In the genomic region with DNA sequence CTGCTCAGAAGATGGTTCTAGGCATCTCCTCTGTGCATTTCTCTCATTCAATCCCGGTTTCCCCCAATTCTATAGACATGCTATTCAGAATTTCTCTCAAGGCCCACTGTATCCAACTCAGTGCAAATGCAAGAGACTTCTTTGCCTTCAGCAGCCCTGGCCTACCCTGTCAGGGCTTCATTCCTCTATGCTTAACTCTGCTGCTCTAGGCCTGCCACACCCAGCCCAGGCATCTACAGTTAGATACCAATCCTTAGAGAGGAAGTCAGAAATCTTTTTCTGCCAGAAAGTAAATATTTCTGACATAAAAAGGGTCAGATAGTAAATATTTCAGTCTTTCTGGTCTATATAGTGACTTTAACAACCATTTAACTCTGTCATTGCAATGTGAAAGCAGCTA, we compare ENCODE assay signal across 27 cellular contexts.
A peak's percentile ranks its signal among the peaks of the same experiment; 100 is the strongest.
DNase-seq lines count a peak whose midpoint lies in the region; ATAC-seq and TF ChIP-seq lines count a peak whose summit lies in the region.
"Had no signal": no experiment of that assay in that cellular context is flagged by ENCODE, and none has a peak within 500 bp of the region (broad histone marks: within the 10 kb centered on the region; RNA-seq: fewer than 3 reads in every experiment).

No MANE protein-coding gene starts in this region.

- H3K36me3 ChIP-seq in adipocyte (ENCODE audit: control insufficient read depth, insufficient read depth, low read length, severe bottlenecking) (no peaks in the 10 kb centered on the region), left lung (no peaks in the 10 kb centered on the region), transverse colon (no peaks in the 10 kb centered on the region), gastroesophageal sphincter (no peaks in the 10 kb centered on the region)
- H3K36me3 ChIP-seq: ascending aorta; BLaER1 treated with 17β-estradiol and CSF1 and Interleukin-3, amounts not matched to agents 10 nM and 100 nM; cardiac muscle cell had no signal

- TF ChIP-seq POLR2A in transverse colon (IDR thresholded peaks at IDR 0.05), result no peak
- no peak for TF ChIP-seq POLR2A in gastroesophageal sphincter (IDR thresholded peaks at IDR 0.05)

- no peaks in the 10 kb centered on the region for H3K36me3 Mint-ChIP-seq in activated T-cell treated with anti-CD3 and anti-CD28 coated beads, Interleukin-2, amount 50 U/mL, for 24 hours (ENCODE audit: low read depth)
- H3K36me3 Mint-ChIP-seq: activated naive CD8-positive, alpha-beta T cell treated with anti-CD3 and anti-CD28 coated beads for 36 hours had no signal

- peak; percentile 14 for DNase-seq in EH (ENCODE audit: low read depth)
- peak; percentile 37 for DNase-seq in adipocyte (ENCODE audit: low read depth)
- DNase-seq in left lung, result no peak
- peak; percentile 58 for DNase-seq in transverse colon
- DNase-seq in activated T-cell treated with anti-CD3 and anti-CD28 coated beads, Interleukin-2, amount 50 U/mL, for 24 hours, result no peak
- DNase-seq: activated CD8-positive, alpha-beta T cell treated with anti-CD3 and anti-CD28 coated beads, Interleukin-2, amount 10 ng/mL, durations not matched to agents 7 days and 5 days; activated naive CD8-positive, alpha-beta T cell treated with anti-CD3 and anti-CD28 coated beads for 36 hours; cortex of kidney; DMS79; endodermal cell; GF-D8; NCI-H1436; NCI-H2107; NCI-H446; NCI-H774; nephron progenitor cell; SK-N-SH; stimulated activated naive CD4-positive, alpha-beta T cell treated with Interleukin-2 at 50 U/mL for 16 hours; testis had no signal

- 41% methylated on average over 1 of the region's 1 CpG; no CpG with 5 or more reads in 1 of the 2 donors for WGBS in transverse colon (ENCODE audit: low coverage in 1 of 2), 2 donors
- 64 to 100% methylated on average over 1 of the region's 1 CpG for WGBS in gastroesophageal sphincter (ENCODE audit: low coverage in 1 of 2), 2 donors

- no peaks in the 10 kb centered on the region for H3K9me3 ChIP-seq in adipocyte (ENCODE audit: control insufficient read depth, low read length)
- peaks cover 0 to 4% of the 10 kb centered on the region in 2 donors for H3K9me3 ChIP-seq in left lung
- H3K9me3 ChIP-seq in transverse colon, result no peaks in the 10 kb centered on the region
- no peaks in the 10 kb centered on the region for H3K9me3 ChIP-seq in gastroesophageal sphincter
- H3K9me3 ChIP-seq: ascending aorta; BLaER1 treated with 17β-estradiol and CSF1 and Interleukin-3, amounts not matched to agents 10 nM and 100 nM; SK-N-SH; testis had no signal

- no peak for TF ChIP-seq CTCF in left lung (IDR thresholded peaks at IDR 0.05)
- TF ChIP-seq CTCF in transverse colon (IDR thresholded peaks at IDR 0.05), result no peak
- no peak for TF ChIP-seq CTCF in gastroesophageal sphincter (IDR thresholded peaks at IDR 0.05)

- in situ Hi-C loops in transverse colon (cut with MboI; ENCODE audit: low pct_ligation_motif_present in 1 of 4, low pct_unique_long_range_greater_than_20kb in 1 of 4, low sequenced_read_pairs in 3 of 4), result no loop called here

- no peak overlapping the region for H3K27ac Mint-ChIP-seq in activated T-cell treated with anti-CD3 and anti-CD28 coated beads, Interleukin-2, amount 50 U/mL, for 24 hours
- H3K27ac Mint-ChIP-seq: activated CD8-positive, alpha-beta T cell treated with anti-CD3 and anti-CD28 coated beads, Interleukin-2, amount 10 ng/mL, durations not matched to agents 7 days and 5 days; activated naive CD8-positive, alpha-beta T cell treated with anti-CD3 and anti-CD28 coated beads for 36 hours; endodermal cell; nephron progenitor cell had no signal

- TF ChIP-seq EP300 in transverse colon (IDR thresholded peaks at IDR 0.05; ENCODE audit: low read depth) (no peak), gastroesophageal sphincter (IDR thresholded peaks at IDR 0.05) (no peak)

- H3K4me3 Mint-ChIP-seq in activated T-cell treated with anti-CD3 and anti-CD28 coated beads, Interleukin-2, amount 50 U/mL, for 24 hours, result no peak overlapping the region
- H3K4me3 Mint-ChIP-seq: activated CD8-positive, alpha-beta T cell treated with anti-CD3 and anti-CD28 coated beads, Interleukin-2, amount 10 ng/mL, durations not matched to agents 7 days and 5 days; activated naive CD8-positive, alpha-beta T cell treated with anti-CD3 and anti-CD28 coated beads for 36 hours; endodermal cell; nephron progenitor cell had no signal

- peaks cover 4% of the 10 kb centered on the region for H3K9me3 Mint-ChIP-seq in activated T-cell treated with anti-CD3 and anti-CD28 coated beads, Interleukin-2, amount 50 U/mL, for 24 hours
- H3K9me3 Mint-ChIP-seq: activated naive CD8-positive, alpha-beta T cell treated with anti-CD3 and anti-CD28 coated beads for 36 hours; endodermal cell; nephron progenitor cell had no signal

- peak; percentile 92 for ATAC-seq in left lung
- ATAC-seq in GM18873 (IDR thresholded peaks at IDR 0.05; ENCODE audit: low FRiP score, unreplicated experiment), result no peak
- ATAC-seq in gastroesophageal sphincter, result no peak
- no peak for ATAC-seq in HG02981 (IDR thresholded peaks at IDR 0.05; ENCODE audit: unreplicated experiment)
- ATAC-seq: activated CD8-positive, alpha-beta T cell treated with anti-CD3 and anti-CD28 coated beads, Interleukin-2, amount 10 ng/mL, durations not matched to agents 7 days and 5 days; HCT116 had no signal

- H3K4me1 Mint-ChIP-seq in activated T-cell treated with anti-CD3 and anti-CD28 coated beads, Interleukin-2, amount 50 U/mL, for 24 hours (ENCODE audit: low read depth), result no peaks in the 10 kb centered on the region
- H3K4me1 Mint-ChIP-seq: activated naive CD8-positive, alpha-beta T cell treated with anti-CD3 and anti-CD28 coated beads for 36 hours had no signal

- no peak overlapping the region for H3K9ac ChIP-seq in adipocyte (ENCODE audit: low read length)
- H3K9ac ChIP-seq: BLaER1 treated with 17β-estradiol and CSF1 and Interleukin-3, amounts not matched to agents 10 nM and 100 nM; KMS-11; SK-N-SH had no signal

- intact Hi-C loops in left lung (cut with DNase I), result no loop called here
- intact Hi-C loops in transverse colon (cut with DNase I; ENCODE audit: low total_unique reads), result no loop called here

- H3K27me3 ChIP-seq in adipocyte (replicated peaks; ENCODE audit: control insufficient read depth, insufficient read depth, low read length), result no peaks in the 10 kb centered on the region
- no peaks in the 10 kb centered on the region for H3K27me3 ChIP-seq in left lung
- H3K27me3 ChIP-seq in transverse colon, result no peaks in the 10 kb centered on the region
- H3K27me3 ChIP-seq in gastroesophageal sphincter, result no peaks in the 10 kb centered on the region
- H3K27me3 ChIP-seq: ascending aorta; BLaER1 treated with 17β-estradiol and CSF1 and Interleukin-3, amounts not matched to agents 10 nM and 100 nM; cardiac muscle cell; testis had no signal

- no peaks in the 10 kb centered on the region for H3K27me3 Mint-ChIP-seq in activated T-cell treated with anti-CD3 and anti-CD28 coated beads, Interleukin-2, amount 50 U/mL, for 24 hours
- H3K27me3 Mint-ChIP-seq: activated naive CD8-positive, alpha-beta T cell treated with anti-CD3 and anti-CD28 coated beads for 36 hours had no signal

- no peaks in the 10 kb centered on the region for H3K4me1 ChIP-seq in adipocyte (ENCODE audit: control insufficient read depth, insufficient read depth, low read length)
- no peaks in the 10 kb centered on the region for H3K4me1 ChIP-seq in left lung
- peaks cover 0 to 17% (median 13%) of the 10 kb centered on the region in 4 donors for H3K4me1 ChIP-seq in transverse colon
- no peaks in the 10 kb centered on the region for H3K4me1 ChIP-seq in gastroesophageal sphincter
- H3K4me1 ChIP-seq: ascending aorta; BLaER1 treated with 17β-estradiol and CSF1 and Interleukin-3, amounts not matched to agents 10 nM and 100 nM; testis had no signal

- no peak overlapping the region for H3K4me3 ChIP-seq in adipocyte (ENCODE audit: low read length)
- no peak overlapping the region for H3K4me3 ChIP-seq in left lung
- no peak overlapping the region for H3K4me3 ChIP-seq in transverse colon
- no peak overlapping the region for H3K4me3 ChIP-seq in gastroesophageal sphincter
- H3K4me3 ChIP-seq: ascending aorta; BLaER1 treated with 17β-estradiol and CSF1 and Interleukin-3, amounts not matched to agents 10 nM and 100 nM; cardiac muscle cell; testis had no signal

- no peak overlapping the region for H3K27ac ChIP-seq in left lung
- no peak overlapping the region for H3K27ac ChIP-seq in transverse colon
- no peak overlapping the region for H3K27ac ChIP-seq in gastroesophageal sphincter
- H3K27ac ChIP-seq: ascending aorta; BLaER1 treated with 17β-estradiol and CSF1 and Interleukin-3, amounts not matched to agents 10 nM and 100 nM; cardiac muscle cell; KMS-11; testis had no signal

Comparison
In these comparisons a context has a peak if more than half of its experiments do, and no peak if none do; other contexts are left out.
1. DNase-seq: peak in EH (single experiment), adipocyte (single experiment) and transverse colon (single experiment); none in left lung (0 of 2) and activated T-cell treated with anti-CD3 and anti-CD28 coated beads, Interleukin-2, amount 50 U/mL, for 24 hours (single experiment).